1 cellular context compared by ENCODE assay signal in the genomic region with DNA sequence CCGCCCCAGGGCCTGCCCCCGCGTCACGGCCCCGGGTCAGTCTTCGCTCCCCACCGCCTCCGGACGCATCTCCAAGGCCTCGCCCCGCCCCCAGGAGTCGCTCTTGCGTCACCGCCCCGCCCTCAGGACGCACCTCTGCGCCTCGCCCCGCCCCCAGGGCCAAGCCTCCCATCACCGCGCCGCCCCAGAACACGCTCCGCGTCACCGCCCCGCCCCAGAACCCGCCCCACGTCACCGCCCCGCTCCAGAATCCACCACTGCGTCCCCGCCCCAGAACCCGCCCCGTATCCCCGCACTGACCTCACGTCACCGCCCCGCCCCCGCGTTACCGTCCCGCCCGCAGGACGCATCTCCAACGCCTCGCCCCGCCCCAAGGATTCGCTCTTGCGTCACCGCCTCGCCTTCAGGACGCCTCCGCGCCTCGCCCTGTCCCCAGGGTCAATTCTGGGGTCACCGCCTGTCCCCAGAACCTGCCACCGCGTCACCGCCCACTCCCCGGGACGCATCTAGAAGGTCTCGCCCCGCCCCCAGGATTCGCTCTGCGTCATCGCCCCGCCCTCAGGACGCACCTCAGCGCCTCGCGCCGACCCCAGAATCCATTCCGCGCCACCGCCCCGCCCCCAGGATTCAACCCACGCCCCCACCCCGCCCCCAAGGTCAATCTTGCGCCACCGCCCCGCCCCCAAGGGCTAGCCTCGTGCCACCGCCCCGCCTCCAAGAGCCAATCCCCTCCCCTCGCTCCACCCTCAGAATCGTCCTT.
TF ChIP-seq lines count a peak whose summit lies in the region.

No MANE protein-coding gene starts in this region.

TF ChIP-seq in HepG2, 621 proteins besides CTCF, POLR2A, EP300 and RAD21 (continued from another document and continues in another):
- TF ChIP-seq, protein P1, sequence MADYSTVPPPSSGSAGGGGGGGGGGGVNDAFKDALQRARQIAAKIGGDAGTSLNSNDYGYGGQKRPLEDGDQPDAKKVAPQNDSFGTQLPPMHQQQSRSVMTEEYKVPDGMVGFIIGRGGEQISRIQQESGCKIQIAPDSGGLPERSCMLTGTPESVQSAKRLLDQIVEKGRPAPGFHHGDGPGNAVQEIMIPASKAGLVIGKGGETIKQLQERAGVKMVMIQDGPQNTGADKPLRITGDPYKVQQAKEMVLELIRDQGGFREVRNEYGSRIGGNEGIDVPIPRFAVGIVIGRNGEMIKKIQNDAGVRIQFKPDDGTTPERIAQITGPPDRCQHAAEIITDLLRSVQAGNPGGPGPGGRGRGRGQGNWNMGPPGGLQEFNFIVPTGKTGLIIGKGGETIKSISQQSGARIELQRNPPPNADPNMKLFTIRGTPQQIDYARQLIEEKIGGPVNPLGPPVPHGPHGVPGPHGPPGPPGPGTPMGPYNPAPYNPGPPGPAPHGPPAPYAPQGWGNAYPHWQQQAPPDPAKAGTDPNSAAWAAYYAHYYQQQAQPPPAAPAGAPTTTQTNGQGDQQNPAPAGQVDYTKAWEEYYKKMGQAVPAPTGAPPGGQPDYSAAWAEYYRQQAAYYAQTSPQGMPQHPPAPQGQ (CRISPR knock-in tag; IDR thresholded peaks at IDR 0.05; ENCODE audit: borderline replicate concordance): no peak
- TF ChIP-seq MEIS1 (CRISPR knock-in tag; IDR thresholded peaks at IDR 0.05; ENCODE audit: borderline replicate concordance) (0 out of 2 replicates have a peak, but pooled peaks have one; percentile 47), HMG20A (CRISPR knock-in tag; IDR thresholded peaks at IDR 0.05; ENCODE audit: borderline replicate concordance) (no peak), ONECUT2 (CRISPR knock-in tag; IDR thresholded peaks at IDR 0.05) (no peak), ZNF101 (CRISPR knock-in tag; IDR thresholded peaks at IDR 0.05; ENCODE audit: borderline replicate concordance, low read depth) (no peak), CEBPB (IDR thresholded peaks at IDR 0.05; ENCODE audit: borderline replicate concordance, low read depth, low read length) (peak; percentile 89), HIVEP1 (CRISPR knock-in tag; IDR thresholded peaks at IDR 0.05) (peak; percentile 24; the same call in 1 of the 2 replicates), SP1 (IDR thresholded peaks at IDR 0.05) (no peak), SP1 (CRISPR knock-in tag; IDR thresholded peaks at IDR 0.05) (peak; percentile 76; the same call in 1 of the 2 replicates), ASH2L (IDR thresholded peaks at IDR 0.05; ENCODE audit: insufficient read length, low read depth, low read length) (peak; percentile 21), ZNF605 (CRISPR knock-in tag; IDR thresholded peaks at IDR 0.05) (no peak), ZNF552 (CRISPR knock-in tag; IDR thresholded peaks at IDR 0.05; ENCODE audit: borderline replicate concordance) (no peak), ZNF138 (CRISPR knock-in tag; IDR thresholded peaks at IDR 0.05; ENCODE audit: low read depth) (no peak), CENPX (CRISPR knock-in tag; IDR thresholded peaks at IDR 0.05) (no peak), HOXA3 (CRISPR knock-in tag; IDR thresholded peaks at IDR 0.05) (peak; percentile 73), ZNF441 (CRISPR knock-in tag; IDR thresholded peaks at IDR 0.05; ENCODE audit: borderline replicate concordance) (no peak), BHLHE40 (IDR thresholded peaks at IDR 0.05; ENCODE audit: low read length) (peak; percentile 37; the same call in 1 of the 2 replicates), SP4 (CRISPR knock-in tag; IDR thresholded peaks at IDR 0.05) (peak; percentile 79; the same call in 1 of the 2 replicates), ZNF615 (CRISPR knock-in tag; IDR thresholded peaks at IDR 0.05; ENCODE audit: borderline replicate concordance) (no peak)
- TF ChIP-seq, protein P2, sequence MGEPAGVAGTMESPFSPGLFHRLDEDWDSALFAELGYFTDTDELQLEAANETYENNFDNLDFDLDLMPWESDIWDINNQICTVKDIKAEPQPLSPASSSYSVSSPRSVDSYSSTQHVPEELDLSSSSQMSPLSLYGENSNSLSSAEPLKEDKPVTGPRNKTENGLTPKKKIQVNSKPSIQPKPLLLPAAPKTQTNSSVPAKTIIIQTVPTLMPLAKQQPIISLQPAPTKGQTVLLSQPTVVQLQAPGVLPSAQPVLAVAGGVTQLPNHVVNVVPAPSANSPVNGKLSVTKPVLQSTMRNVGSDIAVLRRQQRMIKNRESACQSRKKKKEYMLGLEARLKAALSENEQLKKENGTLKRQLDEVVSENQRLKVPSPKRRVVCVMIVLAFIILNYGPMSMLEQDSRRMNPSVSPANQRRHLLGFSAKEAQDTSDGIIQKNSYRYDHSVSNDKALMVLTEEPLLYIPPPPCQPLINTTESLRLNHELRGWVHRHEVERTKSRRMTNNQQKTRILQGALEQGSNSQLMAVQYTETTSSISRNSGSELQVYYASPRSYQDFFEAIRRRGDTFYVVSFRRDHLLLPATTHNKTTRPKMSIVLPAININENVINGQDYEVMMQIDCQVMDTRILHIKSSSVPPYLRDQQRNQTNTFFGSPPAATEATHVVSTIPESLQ (CRISPR knock-in tag; conservative IDR thresholded peaks at IDR 0.05): no peak
- TF ChIP-seq, protein P3, sequence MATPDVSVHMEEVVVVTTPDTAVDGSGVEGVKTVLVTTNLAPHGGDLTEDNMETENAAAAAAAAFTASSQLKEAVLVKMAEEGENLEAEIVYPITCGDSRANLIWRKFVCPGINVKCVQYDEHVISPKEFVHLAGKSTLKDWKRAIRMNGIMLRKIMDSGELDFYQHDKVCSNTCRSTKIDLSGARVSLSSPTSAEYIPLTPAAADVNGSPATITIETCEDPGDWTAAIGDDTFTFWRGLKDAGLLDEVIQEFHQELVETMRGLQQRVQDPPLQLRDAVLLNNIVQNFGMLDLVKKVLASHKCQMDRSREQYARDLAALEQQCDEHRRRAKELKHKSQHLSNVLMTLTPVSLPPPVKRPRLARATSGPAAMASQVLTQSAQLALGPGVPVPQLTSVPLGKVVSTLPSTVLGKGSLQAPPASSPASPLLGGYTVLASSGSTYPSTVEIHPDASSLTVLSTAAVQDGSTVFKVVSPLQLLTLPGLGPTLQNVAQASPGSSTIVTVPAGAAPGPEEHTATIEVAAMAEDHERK (CRISPR knock-in tag; IDR thresholded peaks at IDR 0.05; ENCODE audit: low read depth): peak; percentile 52; the same call in 1 of the 2 replicates
- TF ChIP-seq, protein P4, sequence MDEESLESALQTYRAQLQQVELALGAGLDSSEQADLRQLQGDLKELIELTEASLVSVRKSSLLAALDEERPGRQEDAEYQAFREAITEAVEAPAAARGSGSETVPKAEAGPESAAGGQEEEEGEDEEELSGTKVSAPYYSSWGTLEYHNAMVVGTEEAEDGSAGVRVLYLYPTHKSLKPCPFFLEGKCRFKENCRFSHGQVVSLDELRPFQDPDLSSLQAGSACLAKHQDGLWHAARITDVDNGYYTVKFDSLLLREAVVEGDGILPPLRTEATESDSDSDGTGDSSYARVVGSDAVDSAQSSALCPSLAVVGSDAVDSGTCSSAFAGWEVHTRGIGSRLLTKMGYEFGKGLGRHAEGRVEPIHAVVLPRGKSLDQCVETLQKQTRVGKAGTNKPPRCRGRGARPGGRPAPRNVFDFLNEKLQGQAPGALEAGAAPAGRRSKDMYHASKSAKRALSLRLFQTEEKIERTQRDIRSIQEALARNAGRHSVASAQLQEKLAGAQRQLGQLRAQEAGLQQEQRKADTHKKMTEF (CRISPR knock-in tag; IDR thresholded peaks at IDR 0.05): 0 out of 2 replicates have a peak, but pooled peaks have one; percentile 8
- TF ChIP-seq, protein P5, sequence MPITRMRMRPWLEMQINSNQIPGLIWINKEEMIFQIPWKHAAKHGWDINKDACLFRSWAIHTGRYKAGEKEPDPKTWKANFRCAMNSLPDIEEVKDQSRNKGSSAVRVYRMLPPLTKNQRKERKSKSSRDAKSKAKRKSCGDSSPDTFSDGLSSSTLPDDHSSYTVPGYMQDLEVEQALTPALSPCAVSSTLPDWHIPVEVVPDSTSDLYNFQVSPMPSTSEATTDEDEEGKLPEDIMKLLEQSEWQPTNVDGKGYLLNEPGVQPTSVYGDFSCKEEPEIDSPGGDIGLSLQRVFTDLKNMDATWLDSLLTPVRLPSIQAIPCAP (CRISPR knock-in tag; IDR thresholded peaks at IDR 0.05; ENCODE audit: low read depth): no peak
- TF ChIP-seq, protein P6, sequence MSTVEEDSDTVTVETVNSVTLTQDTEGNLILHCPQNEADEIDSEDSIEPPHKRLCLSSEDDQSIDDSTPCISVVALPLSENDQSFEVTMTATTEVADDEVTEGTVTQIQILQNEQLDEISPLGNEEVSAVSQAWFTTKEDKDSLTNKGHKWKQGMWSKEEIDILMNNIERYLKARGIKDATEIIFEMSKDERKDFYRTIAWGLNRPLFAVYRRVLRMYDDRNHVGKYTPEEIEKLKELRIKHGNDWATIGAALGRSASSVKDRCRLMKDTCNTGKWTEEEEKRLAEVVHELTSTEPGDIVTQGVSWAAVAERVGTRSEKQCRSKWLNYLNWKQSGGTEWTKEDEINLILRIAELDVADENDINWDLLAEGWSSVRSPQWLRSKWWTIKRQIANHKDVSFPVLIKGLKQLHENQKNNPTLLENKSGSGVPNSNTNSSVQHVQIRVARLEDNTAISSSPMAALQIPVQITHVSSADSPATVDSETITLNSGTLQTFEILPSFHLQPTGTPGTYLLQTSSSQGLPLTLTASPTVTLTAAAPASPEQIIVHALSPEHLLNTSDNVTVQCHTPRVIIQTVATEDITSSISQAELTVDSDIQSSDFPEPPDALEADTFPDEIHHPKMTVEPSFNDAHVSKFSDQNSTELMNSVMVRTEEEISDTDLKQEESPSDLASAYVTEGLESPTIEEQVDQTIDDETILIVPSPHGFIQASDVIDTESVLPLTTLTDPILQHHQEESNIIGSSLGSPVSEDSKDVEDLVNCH (CRISPR knock-in tag; IDR thresholded peaks at IDR 0.05): no peak
- TF ChIP-seq, protein P7, sequence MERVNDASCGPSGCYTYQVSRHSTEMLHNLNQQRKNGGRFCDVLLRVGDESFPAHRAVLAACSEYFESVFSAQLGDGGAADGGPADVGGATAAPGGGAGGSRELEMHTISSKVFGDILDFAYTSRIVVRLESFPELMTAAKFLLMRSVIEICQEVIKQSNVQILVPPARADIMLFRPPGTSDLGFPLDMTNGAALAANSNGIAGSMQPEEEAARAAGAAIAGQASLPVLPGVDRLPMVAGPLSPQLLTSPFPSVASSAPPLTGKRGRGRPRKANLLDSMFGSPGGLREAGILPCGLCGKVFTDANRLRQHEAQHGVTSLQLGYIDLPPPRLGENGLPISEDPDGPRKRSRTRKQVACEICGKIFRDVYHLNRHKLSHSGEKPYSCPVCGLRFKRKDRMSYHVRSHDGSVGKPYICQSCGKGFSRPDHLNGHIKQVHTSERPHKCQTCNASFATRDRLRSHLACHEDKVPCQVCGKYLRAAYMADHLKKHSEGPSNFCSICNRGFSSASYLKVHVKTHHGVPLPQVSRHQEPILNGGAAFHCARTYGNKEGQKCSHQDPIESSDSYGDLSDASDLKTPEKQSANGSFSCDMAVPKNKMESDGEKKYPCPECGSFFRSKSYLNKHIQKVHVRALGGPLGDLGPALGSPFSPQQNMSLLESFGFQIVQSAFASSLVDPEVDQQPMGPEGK (CRISPR knock-in tag; IDR thresholded peaks at IDR 0.05): peak; percentile 73
- TF ChIP-seq, protein P8, sequence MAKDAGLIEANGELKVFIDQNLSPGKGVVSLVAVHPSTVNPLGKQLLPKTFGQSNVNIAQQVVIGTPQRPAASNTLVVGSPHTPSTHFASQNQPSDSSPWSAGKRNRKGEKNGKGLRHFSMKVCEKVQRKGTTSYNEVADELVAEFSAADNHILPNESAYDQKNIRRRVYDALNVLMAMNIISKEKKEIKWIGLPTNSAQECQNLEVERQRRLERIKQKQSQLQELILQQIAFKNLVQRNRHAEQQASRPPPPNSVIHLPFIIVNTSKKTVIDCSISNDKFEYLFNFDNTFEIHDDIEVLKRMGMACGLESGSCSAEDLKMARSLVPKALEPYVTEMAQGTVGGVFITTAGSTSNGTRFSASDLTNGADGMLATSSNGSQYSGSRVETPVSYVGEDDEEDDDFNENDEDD (CRISPR knock-in tag; IDR thresholded peaks at IDR 0.05; ENCODE audit: borderline replicate concordance): no peak
- TF ChIP-seq, protein P9, sequence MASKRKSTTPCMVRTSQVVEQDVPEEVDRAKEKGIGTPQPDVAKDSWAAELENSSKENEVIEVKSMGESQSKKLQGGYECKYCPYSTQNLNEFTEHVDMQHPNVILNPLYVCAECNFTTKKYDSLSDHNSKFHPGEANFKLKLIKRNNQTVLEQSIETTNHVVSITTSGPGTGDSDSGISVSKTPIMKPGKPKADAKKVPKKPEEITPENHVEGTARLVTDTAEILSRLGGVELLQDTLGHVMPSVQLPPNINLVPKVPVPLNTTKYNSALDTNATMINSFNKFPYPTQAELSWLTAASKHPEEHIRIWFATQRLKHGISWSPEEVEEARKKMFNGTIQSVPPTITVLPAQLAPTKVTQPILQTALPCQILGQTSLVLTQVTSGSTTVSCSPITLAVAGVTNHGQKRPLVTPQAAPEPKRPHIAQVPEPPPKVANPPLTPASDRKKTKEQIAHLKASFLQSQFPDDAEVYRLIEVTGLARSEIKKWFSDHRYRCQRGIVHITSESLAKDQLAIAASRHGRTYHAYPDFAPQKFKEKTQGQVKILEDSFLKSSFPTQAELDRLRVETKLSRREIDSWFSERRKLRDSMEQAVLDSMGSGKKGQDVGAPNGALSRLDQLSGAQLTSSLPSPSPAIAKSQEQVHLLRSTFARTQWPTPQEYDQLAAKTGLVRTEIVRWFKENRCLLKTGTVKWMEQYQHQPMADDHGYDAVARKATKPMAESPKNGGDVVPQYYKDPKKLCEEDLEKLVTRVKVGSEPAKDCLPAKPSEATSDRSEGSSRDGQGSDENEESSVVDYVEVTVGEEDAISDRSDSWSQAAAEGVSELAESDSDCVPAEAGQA (IDR thresholded peaks at IDR 0.05; ENCODE audit: low read depth): peak; percentile 81
- TF ChIP-seq, protein P9 (CRISPR knock-in tag; IDR thresholded peaks at IDR 0.05; ENCODE audit: borderline replicate concordance): no peak
